In the genomic region with DNA sequence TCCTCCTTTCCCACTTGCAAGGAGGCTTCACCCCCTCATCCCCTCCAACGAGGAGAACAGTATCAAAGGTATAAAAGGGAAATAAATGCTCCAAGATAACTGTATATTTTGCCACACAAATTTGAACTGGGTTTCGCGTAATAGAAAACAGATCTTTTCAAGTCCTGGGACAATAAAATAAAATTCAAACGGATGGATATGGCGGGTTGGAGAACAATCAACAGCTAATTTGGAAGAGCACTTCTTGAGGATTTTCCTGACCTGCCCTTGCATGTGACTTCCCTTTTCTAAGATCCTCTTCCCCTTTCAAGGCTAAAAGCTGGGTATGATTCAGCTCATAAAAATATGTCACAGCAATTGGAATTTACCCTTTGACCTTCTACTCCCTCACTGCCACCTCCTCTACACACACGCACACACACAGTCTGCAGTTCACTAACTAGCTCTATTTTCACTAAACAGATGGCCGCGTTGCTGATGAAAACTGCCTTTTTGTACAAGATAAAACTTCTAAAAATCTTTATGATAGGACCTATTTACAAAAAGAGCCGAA, we compare ENCODE assay signal across 1 cellular context.
TF ChIP-seq lines count a peak whose summit lies in the region.

No MANE protein-coding gene starts in this region.

TF ChIP-seq in HepG2, 621 proteins besides CTCF, POLR2A, EP300 and RAD21 (continued from another document):
- TF ChIP-seq ZNF121 (CRISPR knock-in tag; IDR thresholded peaks at IDR 0.05), result no peak
- TF ChIP-seq POLR2AphosphoS5 (IDR thresholded peaks at IDR 0.05; ENCODE audit: low read depth, low read length), result no peak
- TF ChIP-seq HHEX (CRISPR knock-in tag; IDR thresholded peaks at IDR 0.05), result no peak
- peak; percentile 57; the same call in 1 of the 2 replicates for TF ChIP-seq NR2C2 (CRISPR knock-in tag; IDR thresholded peaks at IDR 0.05; ENCODE audit: borderline replicate concordance)
- TF ChIP-seq DPF2 (CRISPR knock-in tag; IDR thresholded peaks at IDR 0.05; ENCODE audit: borderline replicate concordance, low read depth), result no peak
- TF ChIP-seq ZNF296 (CRISPR knock-in tag; conservative IDR thresholded peaks at IDR 0.05), result no peak
- TF ChIP-seq NR2F1 (CRISPR knock-in tag; IDR thresholded peaks at IDR 0.05), result peak; percentile 14 to 84; a peak in 2 of 4 replicates
- TF ChIP-seq, protein P1, sequence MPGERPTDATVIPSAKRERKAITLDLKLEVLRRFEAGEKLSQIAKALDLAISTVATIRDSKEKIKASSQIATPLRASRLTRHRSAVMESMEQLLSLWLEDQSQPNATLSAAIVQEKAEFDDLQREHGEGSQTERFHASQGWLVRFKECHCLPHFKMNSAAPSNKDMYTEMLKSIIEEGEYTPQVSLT (CRISPR knock-in tag; IDR thresholded peaks at IDR 0.05; ENCODE audit: borderline replicate concordance, low read depth), result no peak
- no peak for TF ChIP-seq ARNTL (CRISPR knock-in tag; IDR thresholded peaks at IDR 0.05)
- TF ChIP-seq PRMT3 (CRISPR knock-in tag; IDR thresholded peaks at IDR 0.05; ENCODE audit: borderline replicate concordance, low read depth), result no peak
- TF ChIP-seq KLF12 (CRISPR knock-in tag; IDR thresholded peaks at IDR 0.05; ENCODE audit: borderline replicate concordance), result no peak
- no peak for TF ChIP-seq ZNF331 (CRISPR knock-in tag; IDR thresholded peaks at IDR 0.05)
- no peak for TF ChIP-seq BORCS8-MEF2B (CRISPR knock-in tag; IDR thresholded peaks at IDR 0.05)
- TF ChIP-seq, protein P2, sequence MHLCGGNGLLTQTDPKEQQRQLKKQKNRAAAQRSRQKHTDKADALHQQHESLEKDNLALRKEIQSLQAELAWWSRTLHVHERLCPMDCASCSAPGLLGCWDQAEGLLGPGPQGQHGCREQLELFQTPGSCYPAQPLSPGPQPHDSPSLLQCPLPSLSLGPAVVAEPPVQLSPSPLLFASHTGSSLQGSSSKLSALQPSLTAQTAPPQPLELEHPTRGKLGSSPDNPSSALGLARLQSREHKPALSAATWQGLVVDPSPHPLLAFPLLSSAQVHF (CRISPR knock-in tag; IDR thresholded peaks at IDR 0.05), result no peak
- no peak for TF ChIP-seq NFYB (CRISPR knock-in tag; IDR thresholded peaks at IDR 0.05)
